ENCODE assay signal across 23 cellular contexts in genomic region chr5:65828507-65828906, GRCh38.
DNase-seq lines count a peak whose midpoint lies in the region; ATAC-seq and TF ChIP-seq lines count a peak whose summit lies in the region.
"Had no signal": no experiment of that assay in that cellular context is flagged by ENCODE, and none has a peak within 500 bp of the region (broad histone marks: within the 10 kb centered on the region; RNA-seq: fewer than 3 reads in every experiment).

No MANE protein-coding gene starts in this region.

- BruUV-seq in IMR-90 (replicated peaks; lab: Mats Ljungman, UMichigan) = no TSS peak

- H3K36me3 Mint-ChIP-seq in mesothelial cell of epicardium = peaks cover 3% of the 10 kb centered on the region
- no peaks in the 10 kb centered on the region for H3K36me3 Mint-ChIP-seq in activated CD4-positive, alpha-beta memory T cell treated with anti-CD3 and anti-CD28 coated beads for 36 hours

- H3K27me3 ChIP-seq in IMR-90 (ENCODE audit: control insufficient read depth, insufficient read depth, low read length) = no peaks in the 10 kb centered on the region
- H3K27me3 ChIP-seq in vagina = no peaks in the 10 kb centered on the region
- H3K27me3 ChIP-seq: BLaER1 treated with 17β-estradiol and CSF1 and Interleukin-3, amounts not matched to agents 10 nM and 100 nM; sigmoid colon; upper lobe of right lung had no signal

- POLR2A ChIA-PET in IMR-90 (lab: Charles Lee; ENCODE audit: unreplicated experiment) = no interaction called here
- POLR2A ChIA-PET in activated CD4-positive, alpha-beta memory T cell treated with anti-CD3 and anti-CD28 coated beads for 36 hours (lab: Charles Lee) = no interaction called here

- peak overlapping the region; percentile 66 for H2AFZ ChIP-seq in IMR-90 (replicated peaks; ENCODE audit: low read length, poor library complexity)

- H3K4me1 Mint-ChIP-seq in mesothelial cell of epicardium = peaks cover 31% of the 10 kb centered on the region
- peaks cover 6% of the 10 kb centered on the region for H3K4me1 Mint-ChIP-seq in activated CD4-positive, alpha-beta memory T cell treated with anti-CD3 and anti-CD28 coated beads for 36 hours (ENCODE audit: low read depth)

- no peaks in the 10 kb centered on the region for H3K36me3 ChIP-seq in IMR-90 (ENCODE audit: control insufficient read depth, insufficient read depth, low read length)
- H3K36me3 ChIP-seq in vagina = no peaks in the 10 kb centered on the region
- H3K36me3 ChIP-seq: sigmoid colon, upper lobe of right lung had no signal

- CTCF ChIA-PET in IMR-90 (lab: Yijun Ruan, JAX) = interaction anchor here (1.2 kb wide), 1 partner anchor 101 kb away, joined by 3 read pairs; no protein-coding TSS in a partner anchor
- CTCF ChIA-PET in activated CD4-positive, alpha-beta memory T cell treated with anti-CD3 and anti-CD28 coated beads for 36 hours (lab: Charles Lee) = no interaction called here

- H3K4me1 ChIP-seq in IMR-90 (ENCODE audit: control insufficient read depth, insufficient read depth, low read length) = peaks cover 8% of the 10 kb centered on the region
- H3K4me1 ChIP-seq in vagina = no peaks in the 10 kb centered on the region
- H3K4me1 ChIP-seq: sigmoid colon, upper lobe of right lung had no signal

- intact Hi-C loops in IMR-90 (cut with micrococcal nuclease) (no loop called here), vagina (cut with DNase I) (no loop called here)
- intact Hi-C loops in activated CD4-positive, alpha-beta memory T cell treated with anti-CD3 and anti-CD28 coated beads for 36 hours (cut with micrococcal nuclease) = no loop called here

- no peaks in the 10 kb centered on the region for H3K79me1 ChIP-seq in IMR-90 (ENCODE audit: low read depth in 1 of 2, low read length in 2 of 2)

- in situ Hi-C loops in IMR-90 (cut with MboI; ENCODE audit: low sequenced_read_pairs) = no loop called here

- H3K9me3 ChIP-seq in IMR-90 (ENCODE audit: control insufficient read depth, insufficient read depth, low read length) (no peaks in the 10 kb centered on the region), vagina (no peaks in the 10 kb centered on the region)
- H3K9me3 ChIP-seq: BLaER1 treated with 17β-estradiol and CSF1 and Interleukin-3, amounts not matched to agents 10 nM and 100 nM; sigmoid colon; upper lobe of right lung had no signal

- H2BK5ac ChIP-seq in IMR-90 (ENCODE audit: low read depth, low read length, poor library complexity, severe bottlenecking) = peak overlapping the region; percentile 8

- peak overlapping the region; percentile 33 for H3K27ac Mint-ChIP-seq in mesothelial cell of epicardium
- H3K27ac Mint-ChIP-seq in activated CD4-positive, alpha-beta memory T cell treated with anti-CD3 and anti-CD28 coated beads for 36 hours = no peak overlapping the region
- H3K27ac Mint-ChIP-seq: stimulated activated naive B cell treated with anti-CD40 and anti-IgM and Interleukin-4, amounts not matched to agents 10 μg/mL and 1 μg/mL and 100 μg/mL, for 72 hours had no signal

- TF ChIP-seq RAD21 in IMR-90 (IDR thresholded peaks at IDR 0.05; ENCODE audit: low read length) = no peak

- ATAC-seq in IMR-90 (ENCODE audit: low read depth) (peak; percentile 70), GM18861 (IDR thresholded peaks at IDR 0.05; ENCODE audit: unreplicated experiment) (no peak)
- ATAC-seq: HCT116; left ventricle myocardium superior; stimulated activated naive B cell treated with anti-CD40 and anti-IgM and Interleukin-4, amounts not matched to agents 10 μg/mL and 1 μg/mL and 100 μg/mL, for 72 hours; upper lobe of right lung had no signal

- H4K8ac ChIP-seq in IMR-90 (ENCODE audit: low read depth in 2 of 2, low read length in 2 of 2) = peak overlapping the region in 1 of 2 experiments; percentile 10; a peak in 2 of 4 replicates

- no peaks in the 10 kb centered on the region; the same call in none of the 2 replicates for H3K9me1 ChIP-seq in IMR-90 (ENCODE audit: insufficient read depth, low read length)

- H4K91ac ChIP-seq in IMR-90 (ENCODE audit: insufficient read depth, low read depth, low read length) = no peak overlapping the region

- TF ChIP-seq CTCF in IMR-90 (conservative IDR thresholded peaks at IDR 0.05; ENCODE audit: low read depth, low read length) (no peak), mesothelial cell of epicardium (IDR thresholded peaks at IDR 0.05; ENCODE audit: unreplicated experiment) (no peak), vagina (IDR thresholded peaks at IDR 0.05) (no peak)

- TF ChIP-seq POLR2A in IMR-90 (IDR thresholded peaks at IDR 0.05; ENCODE audit: low read depth, low read length) (no peak), vagina (IDR thresholded peaks at IDR 0.05) (no peak)

- H3K4me3 Mint-ChIP-seq in mesothelial cell of epicardium = no peak overlapping the region
- no peak overlapping the region for H3K4me3 Mint-ChIP-seq in activated CD4-positive, alpha-beta memory T cell treated with anti-CD3 and anti-CD28 coated beads for 36 hours
- H3K4me3 Mint-ChIP-seq: stimulated activated naive B cell treated with anti-CD40 and anti-IgM and Interleukin-4, amounts not matched to agents 10 μg/mL and 1 μg/mL and 100 μg/mL, for 72 hours had no signal

- peak overlapping the region; percentile 53 for H3K4me2 ChIP-seq in IMR-90 (ENCODE audit: low read depth, low read length)
- H3K4me2 ChIP-seq: BLaER1 treated with 17β-estradiol and CSF1 and Interleukin-3, amounts not matched to agents 10 nM and 100 nM had no signal

- dilution Hi-C loops in IMR-90 (cut with HindIII; ENCODE audit: low sequenced_read_pairs, unreplicated experiment) = no loop called here

- H3K56ac ChIP-seq in IMR-90 (ENCODE audit: extremely low read depth, insufficient read depth, low read length) = no peak overlapping the region

- H3K18ac ChIP-seq in IMR-90 (ENCODE audit: low read depth, low read length) = peak overlapping the region; percentile 74

- H3K14ac ChIP-seq in IMR-90 (replicated peaks; ENCODE audit: low read depth, low read length) = 0 out of 2 replicates have a peak overlapping the region, but pooled peaks have one; percentile 12

- DNase-seq in IMR-90 (peak; percentile 7), dedifferentiated amniotic fluid mesenchymal stem cell (ENCODE audit: extremely low spot score) (peak; percentile 80), mesothelial cell of epicardium (ENCODE audit: low spot score in 2 of 2, unreplicated experiment in 2 of 2) (no peak), vagina (ENCODE audit: extremely low spot score in 2 of 2) (no peak), GOT3 (lab: John Stamatoyannopoulos, UW) (no peak), NCI-H1436 treated with DMSO at 0.1 percent for 48 hours (lab: John Stamatoyannopoulos, UW) (no peak)
- no peak for DNase-seq in activated CD4-positive, alpha-beta memory T cell treated with anti-CD3 and anti-CD28 coated beads for 36 hours
- DNase-seq: activated CD4-positive, alpha-beta T cell treated with anti-CD3 and anti-CD28 coated beads, Interleukin-2, amount 50 U/mL, for 4 hours; activated naive CD4-positive, alpha-beta T cell; activated T-cell treated with anti-CD3 and anti-CD28 coated beads for 4 hours; cortex of kidney; left ventricle myocardium superior; NCI-H1417; NCI-H2171; NCI-H69; occipital lobe; sigmoid colon; stimulated activated naive B cell treated with anti-CD40 and anti-IgM and Interleukin-4, amounts not matched to agents 10 μg/mL and 1 μg/mL and 100 μg/mL, for 72 hours; T-helper 1 cell; upper lobe of right lung had no signal

- peak overlapping the region; percentile 24; the same call in 1 of the 3 replicates for H2BK15ac ChIP-seq in IMR-90 (ENCODE audit: low read depth, low read length)

- H2BK20ac ChIP-seq in IMR-90 (ENCODE audit: low read depth, low read length) = no peak overlapping the region

- no CpG with 5 or more reads among the region's 8 CpGs for WGBS in IMR-90 (ENCODE audit: extremely low coverage in 2 of 2, insufficient read length in 1 of 2), 2 experiments

- H3K23ac ChIP-seq in IMR-90 (ENCODE audit: low read depth, low read length) = peak overlapping the region; percentile 60

- H2AK9ac ChIP-seq in IMR-90 (replicated peaks; ENCODE audit: low read depth, low read length, poor library complexity) = no peak overlapping the region

- no peak overlapping the region for H2AK5ac ChIP-seq in IMR-90 (ENCODE audit: low read depth, low read length)

- peak overlapping the region; percentile 26; the same call in 1 of the 2 replicates for H4K5ac ChIP-seq in IMR-90 (ENCODE audit: low read depth, low read length)

- peak overlapping the region; percentile 5; the same call in 1 of the 2 replicates for H3K4me3 ChIP-seq in IMR-90 (ENCODE audit: insufficient read depth, low read depth, low read length)
- peak overlapping the region in 1 of 2 donors; percentile 23 for H3K4me3 ChIP-seq in vagina
- H3K4me3 ChIP-seq: BLaER1 treated with 17β-estradiol and CSF1 and Interleukin-3, amounts not matched to agents 10 nM and 100 nM; sigmoid colon; upper lobe of right lung had no signal

- no peaks in the 10 kb centered on the region for H4K20me1 ChIP-seq in IMR-90 (ENCODE audit: insufficient read depth, low read length)

- no peak overlapping the region for H2BK120ac ChIP-seq in IMR-90 (ENCODE audit: low read depth, low read length)

- H3K9me3 Mint-ChIP-seq in mesothelial cell of epicardium = no peaks in the 10 kb centered on the region
- H3K9me3 Mint-ChIP-seq in activated CD4-positive, alpha-beta memory T cell treated with anti-CD3 and anti-CD28 coated beads for 36 hours = no peaks in the 10 kb centered on the region
- H3K9me3 Mint-ChIP-seq: stimulated activated naive B cell treated with anti-CD40 and anti-IgM and Interleukin-4, amounts not matched to agents 10 μg/mL and 1 μg/mL and 100 μg/mL, for 72 hours had no signal

- peak overlapping the region; percentile 16; the same call in 1 of the 2 replicates for H3K4ac ChIP-seq in IMR-90 (ENCODE audit: low read depth, low read length)

- H3K9ac ChIP-seq in IMR-90 (ENCODE audit: low read depth, low read length) = peak overlapping the region; percentile 71
- H3K9ac ChIP-seq: BLaER1 treated with 17β-estradiol and CSF1 and Interleukin-3, amounts not matched to agents 10 nM and 100 nM had no signal

- peak overlapping the region; percentile 61; the same call in 1 of the 2 replicates for H3K27ac ChIP-seq in IMR-90 (ENCODE audit: insufficient read depth, low read length)
- peak overlapping the region; percentile 5 for H3K27ac ChIP-seq in vagina
- H3K27ac ChIP-seq: BLaER1 treated with 17β-estradiol and CSF1 and Interleukin-3, amounts not matched to agents 10 nM and 100 nM; sigmoid colon; upper lobe of right lung had no signal

- no peaks in the 10 kb centered on the region for H3K27me3 Mint-ChIP-seq in mesothelial cell of epicardium (ENCODE audit: low read depth)
- H3K27me3 Mint-ChIP-seq in activated CD4-positive, alpha-beta memory T cell treated with anti-CD3 and anti-CD28 coated beads for 36 hours = no peaks in the 10 kb centered on the region
- H3K27me3 Mint-ChIP-seq: stimulated activated naive B cell treated with anti-CD40 and anti-IgM and Interleukin-4, amounts not matched to agents 10 μg/mL and 1 μg/mL and 100 μg/mL, for 72 hours had no signal

Comparison
In these comparisons a context has a peak if more than half of its experiments do, and no peak if none do; other contexts are left out.
1. DNase-seq: peak in IMR-90 (single experiment) and dedifferentiated amniotic fluid mesenchymal stem cell (single experiment); none in mesothelial cell of epicardium (0 of 2), vagina (0 of 2), activated CD4-positive, alpha-beta memory T cell treated with anti-CD3 and anti-CD28 coated beads for 36 hours (single experiment), GOT3 (single experiment) and NCI-H1436 treated with DMSO at 0.1 percent for 48 hours (single experiment).